ENCODE assay signal across 11 cellular contexts in the genomic region with DNA sequence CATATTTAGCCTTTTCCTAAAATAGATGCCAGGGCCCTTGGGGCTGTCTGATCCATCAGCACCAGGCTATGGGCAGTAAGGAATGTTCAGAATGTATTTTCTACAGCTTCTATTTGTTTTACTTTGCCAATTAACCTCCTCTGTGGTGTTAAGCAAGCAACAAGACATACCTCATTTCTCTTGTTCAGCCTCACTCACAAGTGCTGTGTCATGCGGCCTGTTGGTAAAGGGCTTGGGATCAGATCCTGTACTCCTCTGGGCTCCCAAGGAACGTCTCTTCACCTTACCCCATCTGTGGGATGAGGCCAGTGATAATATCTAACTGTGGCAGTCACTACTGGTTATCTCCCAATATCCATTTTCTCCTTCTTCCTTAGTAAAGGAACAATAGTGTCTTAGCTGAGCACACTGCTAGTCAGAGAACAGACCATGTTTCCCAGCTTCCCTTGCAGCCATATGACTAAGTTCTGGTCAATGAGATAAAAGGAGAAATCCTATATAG. TPM values are rescaled to one million over a fixed set of nuclear protein-coding genes. Genes with fewer than 3 reads are reported as not detected.
DNase-seq lines count a peak whose midpoint lies in the region; ATAC-seq and TF ChIP-seq lines count a peak whose summit lies in the region.
"Had no signal": no experiment of that assay in that cellular context is flagged by ENCODE, and none has a peak within 500 bp of the region (broad histone marks: within the 10 kb centered on the region; RNA-seq: fewer than 3 reads in every experiment).

No MANE protein-coding gene starts in this region.

- intact Hi-C loops in ascending aorta (cut with DNase I): no loop called here

- H3K4me3 ChIP-seq in GM23248 (no peak overlapping the region), ascending aorta (no peak overlapping the region), cardiac muscle cell (no peak overlapping the region), skeletal muscle cell (ENCODE audit: low read depth, low read length) (no peak overlapping the region)

- DNase-seq in GM23248: peak; percentile 83
- no peak for DNase-seq in ascending aorta (ENCODE audit: low spot score in 2 of 2)
- peak; percentile 17 to 86 for DNase-seq in cardiac muscle cell (ENCODE audit: low read depth in 1 of 2, low spot score in 1 of 2)
- DNase-seq in skeletal muscle cell (ENCODE audit: low read depth): peak; percentile 76
- DNase-seq in DMS153 treated with DMSO at 0.1 percent for 48 hours (lab: John Stamatoyannopoulos, UW; ENCODE audit: unreplicated experiment): no peak
- no peak for DNase-seq in NK-92 treated with Interleukin-12 subunit alpha and Interleukin-12 subunit beta, amount 100 ng/mL, for 24 hours (lab: John Stamatoyannopoulos, UW)
- no peak for DNase-seq in stimulated activated CD4-positive, alpha-beta T cell treated with anti-CD3 and anti-CD28 coated beads, Interleukin-2, amount 100 ng/mL, for 24 hours
- DNase-seq: activated effector memory CD4-positive, alpha-beta T cell treated with anti-CD3 and anti-CD28 coated beads, Interleukin-2, amount 50 U/mL, for 16 hours; naive thymus-derived CD8-positive, alpha-beta T cell had no signal

- no peak for ATAC-seq in GM19324 (IDR thresholded peaks at IDR 0.05; ENCODE audit: low FRiP score, unreplicated experiment)
- ATAC-seq: naive thymus-derived CD8-positive, alpha-beta T cell had no signal

- TF ChIP-seq CTCF in ascending aorta (IDR thresholded peaks at IDR 0.05): no peak
- no peak for TF ChIP-seq CTCF in cardiac muscle cell (IDR thresholded peaks at IDR 0.05; ENCODE audit: low read depth, low read length)

- no peaks in the 10 kb centered on the region for H4K20me1 ChIP-seq in GM23248 (ENCODE audit: insufficient read depth)

- WGBS in GM23248 (ENCODE audit: low coverage in 1 of 2, low lambda C conversion rate in 2 of 2, missing lambda C conversion rate in 2 of 2), 2 experiments: 33 to 43% methylated on average over 2 of the region's 2 CpGs

- no peaks in the 10 kb centered on the region for H3K27me3 ChIP-seq in GM23248 (replicated peaks; ENCODE audit: insufficient read depth)
- H3K27me3 ChIP-seq in ascending aorta: no peaks in the 10 kb centered on the region
- H3K27me3 ChIP-seq in cardiac muscle cell: no peaks in the 10 kb centered on the region

- H3K36me3 ChIP-seq in GM23248 (ENCODE audit: low read depth) (no peaks in the 10 kb centered on the region), ascending aorta (no peaks in the 10 kb centered on the region), cardiac muscle cell (no peaks in the 10 kb centered on the region)

- peak overlapping the region; percentile 62 for H2AFZ ChIP-seq in GM23248

- in situ Hi-C loops in GM23248 (cut with MboI): no loop called here

- H3F3A ChIP-seq in GM23248 (ENCODE audit: insufficient read depth): peaks cover 31% of the 10 kb centered on the region

- H3K9me3 ChIP-seq in GM23248 (ENCODE audit: low read depth): no peaks in the 10 kb centered on the region
- no peaks in the 10 kb centered on the region for H3K9me3 ChIP-seq in ascending aorta
- H3K9me3 ChIP-seq in cardiac muscle cell (ENCODE audit: low read depth): no peaks in the 10 kb centered on the region

- H3K27ac ChIP-seq in GM23248 (peak overlapping the region; percentile 83), ascending aorta (peak overlapping the region; percentile 98 to 100), cardiac muscle cell (peak overlapping the region; percentile 75)

- H3K4me2 ChIP-seq in GM23248 (ENCODE audit: unreplicated experiment): no peak overlapping the region

- peaks cover 26% of the 10 kb centered on the region for H3K4me1 ChIP-seq in GM23248 (ENCODE audit: insufficient read depth)
- H3K4me1 ChIP-seq in ascending aorta: peaks cover 26 to 74% of the 10 kb centered on the region in 2 donors
- peaks cover 8% of the 10 kb centered on the region for H3K4me1 ChIP-seq in cardiac muscle cell (ENCODE audit: low read depth)

- no peaks in the 10 kb centered on the region for H3K79me2 ChIP-seq in GM23248 (ENCODE audit: insufficient read depth)

- H3K9me2 ChIP-seq in GM23248 (ENCODE audit: insufficient read depth): no peaks in the 10 kb centered on the region

- H3K9ac ChIP-seq in GM23248: peak overlapping the region; percentile 55; the same call in 1 of the 2 replicates

RNA-seq across cellular contexts. Expression of a gene that starts 7.0 kb away (rescaled TPM):
- total RNA-seq in GM23248 (2014; rRNA removed; shearing (Covaris generic)): 338 and 360 TPM in 2 replicates
- polyA plus RNA-seq in GM23248 (2016; fragmentation: Nextera tagmentation; extraction: Ambion mirVana) (610 and 613 TPM in 2 replicates), cardiac muscle cell (629 and 743 TPM in 2 replicates)
- total RNA-seq in ascending aorta (452 TPM), cardiac muscle cell (231 and 335 TPM in 2 replicates)

RNA-seq across cellular contexts. Expression of a gene that starts 31.7 kb away (rescaled TPM):
- total RNA-seq in GM23248 (2014; rRNA removed; shearing (Covaris generic)): 0.25 and 0.32 TPM in 2 replicates
- polyA plus RNA-seq in GM23248 (2016; fragmentation: Nextera tagmentation; extraction: Ambion mirVana): 0.25 and 0.28 TPM in 2 replicates
- not detected for total RNA-seq in ascending aorta
- total RNA-seq in cardiac muscle cell: 3.2 and 7.1 TPM in 2 replicates
- polyA plus RNA-seq in cardiac muscle cell: 4.9 and 5.3 TPM in 2 replicates
- total RNA-seq: naive thymus-derived CD8-positive, alpha-beta T cell had no signal
- polyA plus RNA-seq: IgD-negative memory B cell had no signal

Comparison
In these comparisons a context has a peak if more than half of its experiments do, and no peak if none do; other contexts are left out.
1. DNase-seq: peak in GM23248 (single experiment), cardiac muscle cell (2 of 2) and skeletal muscle cell (single experiment); none in ascending aorta (0 of 2), DMS153 treated with DMSO at 0.1 percent for 48 hours (single experiment), NK-92 treated with Interleukin-12 subunit alpha and Interleukin-12 subunit beta, amount 100 ng/mL, for 24 hours (single experiment) and stimulated activated CD4-positive, alpha-beta T cell treated with anti-CD3 and anti-CD28 coated beads, Interleukin-2, amount 100 ng/mL, for 24 hours (0 of 2).
2. Peak in every context shown above with its lines, with median percentiles within 50 percentile points of each other: H3K27ac ChIP-seq.